28 cellular contexts compared by ENCODE assay signal in the genomic region with DNA sequence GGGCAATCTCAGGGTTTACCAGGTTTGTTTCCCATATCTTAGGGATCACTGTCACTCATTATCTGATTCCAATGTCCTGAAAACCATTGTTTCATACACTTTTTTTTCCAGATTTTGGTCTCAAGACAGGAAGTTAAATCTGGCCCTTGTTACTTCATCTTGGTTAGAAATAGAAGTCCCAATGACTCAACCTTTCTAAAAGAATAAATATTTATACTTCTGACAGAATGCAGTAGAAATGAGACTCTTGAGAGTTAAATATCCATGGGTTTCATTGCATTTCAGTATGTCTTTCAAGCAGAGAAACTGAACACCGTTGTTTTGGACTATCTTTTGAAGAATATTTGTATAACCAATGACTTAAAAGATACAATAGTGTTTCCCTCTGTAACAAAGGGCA. TPM values are rescaled to one million over a fixed set of nuclear protein-coding genes. Genes with fewer than 3 reads are reported as not detected.
DNase-seq lines count a peak whose midpoint lies in the region; ATAC-seq, FAIRE-seq and TF ChIP-seq lines count a peak whose summit lies in the region.
"Had no signal": no experiment of that assay in that cellular context is flagged by ENCODE, and none has a peak within 500 bp of the region (broad histone marks: within the 10 kb centered on the region; RNA-seq: fewer than 3 reads in every experiment).

No MANE protein-coding gene starts in this region.

- H3K9me3 ChIP-seq in IMR-90 (ENCODE audit: control insufficient read depth, insufficient read depth, low read length) = peaks cover 2% of the 10 kb centered on the region; the same call in 1 of the 2 replicates
- H3K9me3 ChIP-seq: BLaER1, Caco-2, neutrophil, Peyer's patch, transverse colon had no signal

- H3K79me1 ChIP-seq in IMR-90 (ENCODE audit: low read depth in 1 of 2, low read length in 2 of 2) = no peaks in the 10 kb centered on the region

- peaks cover 16% of the 10 kb centered on the region for H3K9me3 Mint-ChIP-seq in chondrocyte (ENCODE audit: low read depth)
- H3K9me3 Mint-ChIP-seq in activated CD4-positive, alpha-beta memory T cell treated with anti-CD3 and anti-CD28 coated beads, Interleukin-2, amount 10 ng/mL, durations not matched to agents 7 days and 5 days = no peaks in the 10 kb centered on the region
- H3K9me3 Mint-ChIP-seq: T-helper 2 cell treated with Interferon-gamma antibody and Interleukin-4, amounts not matched to agents 5 μg/mL and 100 μg/mL, for 36 hours had no signal

- peak overlapping the region; percentile 29; the same call in 1 of the 2 replicates for H3K56ac ChIP-seq in IMR-90 (ENCODE audit: extremely low read depth, insufficient read depth, low read length)

- peak overlapping the region; percentile 60 for H3K27ac Mint-ChIP-seq in chondrocyte (ENCODE audit: unreplicated experiment)
- no peak overlapping the region for H3K27ac Mint-ChIP-seq in activated CD4-positive, alpha-beta memory T cell treated with anti-CD3 and anti-CD28 coated beads, Interleukin-2, amount 10 ng/mL, durations not matched to agents 7 days and 5 days
- H3K27ac Mint-ChIP-seq: activated naive CD8-positive, alpha-beta T cell treated with anti-CD3 and anti-CD28 coated beads, Interleukin-2, amount 50 U/mL, for 24 hours; stimulated activated naive CD8-positive, alpha-beta T cell treated with anti-CD3 and anti-CD28 coated beads, Interleukin-15, amount 100 ng/mL, for 72 hours; T-helper 2 cell treated with Interferon-gamma antibody and Interleukin-4, amounts not matched to agents 5 μg/mL and 100 μg/mL, for 36 hours; WTC11 had no signal

- peaks cover 5% of the 10 kb centered on the region for H3K36me3 Mint-ChIP-seq in chondrocyte (ENCODE audit: low read depth)
- H3K36me3 Mint-ChIP-seq in activated CD4-positive, alpha-beta memory T cell treated with anti-CD3 and anti-CD28 coated beads, Interleukin-2, amount 10 ng/mL, durations not matched to agents 7 days and 5 days (ENCODE audit: low read depth) = no peaks in the 10 kb centered on the region
- H3K36me3 Mint-ChIP-seq: WTC11 had no signal

- peaks cover 10% of the 10 kb centered on the region for H3K9me1 ChIP-seq in IMR-90 (ENCODE audit: insufficient read depth, low read length)

- no peak overlapping the region; the same call in 1 of the 2 replicates for H3K9ac ChIP-seq in IMR-90 (ENCODE audit: low read depth, low read length)
- H3K9ac ChIP-seq: BLaER1 had no signal

- no TSS peak for BruUV-seq in IMR-90 (replicated peaks; lab: Mats Ljungman, UMichigan)

- H3K36me3 ChIP-seq in ACC112 (ENCODE audit: insufficient read depth, low read length) (no peaks in the 10 kb centered on the region), IMR-90 (ENCODE audit: control insufficient read depth, insufficient read depth, low read length) (no peaks in the 10 kb centered on the region)
- H3K36me3 ChIP-seq: BLaER1, gastroesophageal sphincter, neutrophil, Peyer's patch, transverse colon had no signal

- no peak for TF ChIP-seq RAD21 in IMR-90 (IDR thresholded peaks at IDR 0.05; ENCODE audit: low read length)

- peak overlapping the region; percentile 78 for H3K14ac ChIP-seq in IMR-90 (replicated peaks; ENCODE audit: low read depth, low read length)

- no CpG with 5 or more reads among the region's 1 CpG for WGBS in IMR-90 (ENCODE audit: extremely low coverage in 2 of 2, insufficient read length in 1 of 2), 2 experiments

- intact Hi-C loops in IMR-90 (cut with micrococcal nuclease) = no loop called here

- no peak for TF ChIP-seq POLR2A in IMR-90 (IDR thresholded peaks at IDR 0.05; ENCODE audit: low read depth, low read length)

- H2BK20ac ChIP-seq in IMR-90 (ENCODE audit: low read depth, low read length) = peak overlapping the region; percentile 95

- in situ Hi-C loops in IMR-90 (cut with MboI; ENCODE audit: low sequenced_read_pairs) = no loop called here
- in situ Hi-C loops in G401 (cut with HindIII; ENCODE audit: low sequenced_read_pairs) = no loop called here

- H3K18ac ChIP-seq in IMR-90 (ENCODE audit: low read depth, low read length) = peak overlapping the region; percentile 95

- peak; percentile 27 for FAIRE-seq in islet of Langerhans (lab: Jason Lieb, UNC)

- H3K27me3 ChIP-seq in ACC112 (ENCODE audit: insufficient read depth, low read length) = no peaks in the 10 kb centered on the region
- no peaks in the 10 kb centered on the region for H3K27me3 ChIP-seq in IMR-90 (ENCODE audit: control insufficient read depth, insufficient read depth, low read length)
- H3K27me3 ChIP-seq: BLaER1, gastroesophageal sphincter, neutrophil, Peyer's patch, transverse colon had no signal

- H2BK5ac ChIP-seq in IMR-90 (ENCODE audit: low read depth, low read length, poor library complexity, severe bottlenecking) = peak overlapping the region; percentile 89

- H4K5ac ChIP-seq in IMR-90 (ENCODE audit: low read depth, low read length) = peak overlapping the region; percentile 72

- H3K79me2 ChIP-seq in ACC112 (ENCODE audit: control insufficient read depth, insufficient read depth, low read length, unreplicated experiment) = no peaks in the 10 kb centered on the region

- H4K8ac ChIP-seq in IMR-90 (ENCODE audit: low read depth in 2 of 2, low read length in 2 of 2) = peak overlapping the region; percentile 70 to 89

- TF ChIP-seq CTCF in IMR-90 (conservative IDR thresholded peaks at IDR 0.05; ENCODE audit: low read depth, low read length) (no peak), chondrocyte (IDR thresholded peaks at IDR 0.05) (no peak)

- POLR2A ChIA-PET in IMR-90 (lab: Charles Lee; ENCODE audit: unreplicated experiment) = no interaction called here
- POLR2A ChIA-PET in activated CD4-positive, alpha-beta memory T cell treated with anti-CD3 and anti-CD28 coated beads, Interleukin-2, amount 10 ng/mL, durations not matched to agents 7 days and 5 days (lab: Charles Lee) = no interaction called here

- CTCF ChIA-PET in IMR-90 (lab: Yijun Ruan, JAX) = no interaction called here
- CTCF ChIA-PET in activated CD4-positive, alpha-beta memory T cell treated with anti-CD3 and anti-CD28 coated beads, Interleukin-2, amount 10 ng/mL, durations not matched to agents 7 days and 5 days (lab: Charles Lee) = no interaction called here

- peaks cover 3% of the 10 kb centered on the region; the same call in 1 of the 2 replicates for H4K20me1 ChIP-seq in IMR-90 (ENCODE audit: insufficient read depth, low read length)
- H4K20me1 ChIP-seq: BLaER1 had no signal

- peak overlapping the region; percentile 89; the same call in 1 of the 2 replicates for H3K23ac ChIP-seq in IMR-90 (ENCODE audit: low read depth, low read length)

- dilution Hi-C loops in IMR-90 (cut with HindIII; ENCODE audit: low sequenced_read_pairs, unreplicated experiment) = no loop called here

- H3K4me3 ChIP-seq in ACC112 (ENCODE audit: low read depth, low read length) (no peak overlapping the region), IMR-90 (ENCODE audit: insufficient read depth, low read depth, low read length) (no peak overlapping the region)
- H3K4me3 ChIP-seq: BLaER1, gastroesophageal sphincter, lung, Peyer's patch, transverse colon had no signal

- H2AK5ac ChIP-seq in IMR-90 (ENCODE audit: low read depth, low read length) = peak overlapping the region; percentile 37; the same call in 1 of the 2 replicates

- H4K91ac ChIP-seq in IMR-90 (ENCODE audit: insufficient read depth, low read depth, low read length) = peak overlapping the region; percentile 73

- peaks cover 45% of the 10 kb centered on the region for H3K4me1 Mint-ChIP-seq in chondrocyte (ENCODE audit: low read depth)
- H3K4me1 Mint-ChIP-seq in activated CD4-positive, alpha-beta memory T cell treated with anti-CD3 and anti-CD28 coated beads, Interleukin-2, amount 10 ng/mL, durations not matched to agents 7 days and 5 days = no peaks in the 10 kb centered on the region
- H3K4me1 Mint-ChIP-seq: activated naive CD8-positive, alpha-beta T cell treated with anti-CD3 and anti-CD28 coated beads, Interleukin-2, amount 50 U/mL, for 24 hours; stimulated activated naive CD8-positive, alpha-beta T cell treated with anti-CD3 and anti-CD28 coated beads, Interleukin-15, amount 100 ng/mL, for 72 hours had no signal

- H3K27me3 Mint-ChIP-seq in chondrocyte (ENCODE audit: low read depth) = no peaks in the 10 kb centered on the region
- peaks cover 3% of the 10 kb centered on the region for H3K27me3 Mint-ChIP-seq in activated CD4-positive, alpha-beta memory T cell treated with anti-CD3 and anti-CD28 coated beads, Interleukin-2, amount 10 ng/mL, durations not matched to agents 7 days and 5 days

- peak overlapping the region; percentile 75 for H3K4me2 ChIP-seq in IMR-90 (ENCODE audit: low read depth, low read length)
- H3K4me2 ChIP-seq: BLaER1 had no signal

- H3K27ac ChIP-seq in ACC112 (ENCODE audit: low read depth, low read length) (peak overlapping the region; percentile 44), IMR-90 (ENCODE audit: insufficient read depth, low read length) (peak overlapping the region; percentile 92)
- H3K27ac ChIP-seq: 22Rv1, BLaER1, gastroesophageal sphincter, neutrophil, Peyer's patch, transverse colon had no signal

- H2AK9ac ChIP-seq in IMR-90 (replicated peaks; ENCODE audit: low read depth, low read length, poor library complexity) = no peak overlapping the region

- H3K4me3 Mint-ChIP-seq in chondrocyte (ENCODE audit: unreplicated experiment) = no peak overlapping the region
- H3K4me3 Mint-ChIP-seq in activated CD4-positive, alpha-beta memory T cell treated with anti-CD3 and anti-CD28 coated beads, Interleukin-2, amount 10 ng/mL, durations not matched to agents 7 days and 5 days = no peak overlapping the region
- H3K4me3 Mint-ChIP-seq: activated naive CD8-positive, alpha-beta T cell treated with anti-CD3 and anti-CD28 coated beads, Interleukin-2, amount 50 U/mL, for 24 hours; stimulated activated naive CD8-positive, alpha-beta T cell treated with anti-CD3 and anti-CD28 coated beads, Interleukin-15, amount 100 ng/mL, for 72 hours; T-helper 2 cell treated with Interferon-gamma antibody and Interleukin-4, amounts not matched to agents 5 μg/mL and 100 μg/mL, for 36 hours; WTC11 had no signal

- peak overlapping the region; percentile 95 for H2BK120ac ChIP-seq in IMR-90 (ENCODE audit: low read depth, low read length)

- DNase-seq in IMR-90 (peak; percentile 88), chondrocyte (ENCODE audit: low spot score) (no peak), NCI-H2171 (lab: John Stamatoyannopoulos, UW) (no peak), G401 (ENCODE audit: low spot score) (no peak)
- DNase-seq in activated CD4-positive, alpha-beta T cell treated with anti-CD3 and anti-CD28 coated beads for 4 hours = no peak
- no peak for DNase-seq in activated CD4-positive, alpha-beta memory T cell treated with anti-CD3 and anti-CD28 coated beads, Interleukin-2, amount 10 ng/mL, durations not matched to agents 7 days and 5 days
- DNase-seq: activated CD4-positive, alpha-beta T cell treated with anti-CD3 and anti-CD28 coated beads, Interleukin-2, amount 50 U/mL, for 4 hours; activated CD8-positive, alpha-beta memory T cell treated with anti-CD3 and anti-CD28 coated beads, Interleukin-2, amount 50 U/mL, for 48 hours; activated naive CD8-positive, alpha-beta T cell treated with anti-CD3 and anti-CD28 coated beads, Interleukin-2, amount 50 U/mL, for 24 hours; Caco-2; H7; MM.1S; NCI-H1436; NCI-H510A treated with DMSO at 0.1 percent for 48 hours; NK-92 treated with Interleukin-12 subunit alpha and Interleukin-12 subunit beta, amount 100 ng/mL, for 24 hours; Peyer's patch; retina; stimulated activated naive CD8-positive, alpha-beta T cell treated with anti-CD3 and anti-CD28 coated beads, Interleukin-15, amount 100 ng/mL, for 72 hours; transverse colon had no signal

- H3K4me1 ChIP-seq in ACC112 (ENCODE audit: control insufficient read depth, insufficient read depth, low read length, unreplicated experiment) = peaks cover 22% of the 10 kb centered on the region
- peaks cover 16% of the 10 kb centered on the region for H3K4me1 ChIP-seq in IMR-90 (ENCODE audit: control insufficient read depth, insufficient read depth, low read length)
- H3K4me1 ChIP-seq: BLaER1, Caco-2, Peyer's patch, transverse colon had no signal

- peak overlapping the region; percentile 93 for H2BK15ac ChIP-seq in IMR-90 (ENCODE audit: low read depth, low read length)

- peak overlapping the region; percentile 78 for H3K4ac ChIP-seq in IMR-90 (ENCODE audit: low read depth, low read length)

- peak; percentile 86 for ATAC-seq in IMR-90 (ENCODE audit: low read depth)
- ATAC-seq: activated naive CD8-positive, alpha-beta T cell treated with anti-CD3 and anti-CD28 coated beads, Interleukin-2, amount 50 U/mL, for 24 hours; gastroesophageal sphincter; stimulated activated naive CD8-positive, alpha-beta T cell treated with anti-CD3 and anti-CD28 coated beads, Interleukin-15, amount 100 ng/mL, for 72 hours; WTC11 had no signal

- H2AFZ ChIP-seq in ACC112 (ENCODE audit: low read length, unreplicated experiment) (no peak overlapping the region), IMR-90 (replicated peaks; ENCODE audit: low read length, poor library complexity) (peak overlapping the region; percentile 69)

RNA-seq across cellular contexts. Expression of a gene that starts 19.8 kb away (rescaled TPM):
- total RNA-seq in IMR-90 (2012; rRNA removed) (19.7 and 21.1 TPM in 2 replicates), chondrocyte (4.6 to 6.1 TPM (median 5.4 TPM) in 3 replicates)
- polyA plus RNA-seq in IMR-90 (2012; rRNA removed) = 5.7 and 10.1 TPM in 2 replicates
- 1.8 and 2.7 TPM in 2 replicates for polyA plus RNA-seq in IMR-90 (2012; cell fraction: cytosol; rRNA removed)
- 0.70 and 8.8 TPM in 2 replicates for polyA plus RNA-seq in IMR-90 (2012; cell fraction: nucleus; rRNA removed; ENCODE audit: low replicate concordance)
- total RNA-seq in G401 (2014; rRNA removed; shearing (Covaris generic)) = not detected in 2 replicates
- not detected for total RNA-seq in activated CD4-positive, alpha-beta memory T cell treated with anti-CD3 and anti-CD28 coated beads, Interleukin-2, amount 10 ng/mL, durations not matched to agents 7 days and 5 days
- total RNA-seq: Caco-2, H7, WTC11 had no signal
